19 cellular contexts compared by ENCODE assay signal in genomic region chr1:161082483-161082882, GRCh38. TPM values are rescaled to one million over a fixed set of nuclear protein-coding genes. Genes with fewer than 3 reads are reported as not detected.
DNase-seq lines count a peak whose midpoint lies in the region; ATAC-seq, FAIRE-seq and TF ChIP-seq lines count a peak whose summit lies in the region.
"Had no signal": no experiment of that assay in that cellular context is flagged by ENCODE, and none has a peak within 500 bp of the region (broad histone marks: within the 10 kb centered on the region; RNA-seq: fewer than 3 reads in every experiment).

No MANE protein-coding gene starts in this region.

- peak overlapping the region; percentile 92 for H2BK12ac ChIP-seq in trophoblast cell (ENCODE audit: low read length)

- no peaks in the 10 kb centered on the region for H3K4me1 Mint-ChIP-seq in stimulated activated memory B cell treated with anti-CD40 and anti-IgM and Interleukin-4, amounts not matched to agents 10 μg/mL and 1 μg/mL and 100 μg/mL, for 72 hours
- H3K4me1 Mint-ChIP-seq: activated CD4-positive, alpha-beta T cell treated with anti-CD3 and anti-CD28 coated beads, Interleukin-2, amount 10 ng/mL, durations not matched to agents 7 days and 5 days had no signal

- no peak overlapping the region for H3K23ac ChIP-seq in trophoblast cell (ENCODE audit: low read length)

- H3K27me3 Mint-ChIP-seq in stimulated activated memory B cell treated with anti-CD40 and anti-IgM and Interleukin-4, amounts not matched to agents 10 μg/mL and 1 μg/mL and 100 μg/mL, for 72 hours, result peaks cover 10% of the 10 kb centered on the region
- H3K27me3 Mint-ChIP-seq: activated CD4-positive, alpha-beta T cell treated with anti-CD3 and anti-CD28 coated beads, Interleukin-2, amount 10 ng/mL, durations not matched to agents 7 days and 5 days; stimulated activated naive CD8-positive, alpha-beta T cell treated with anti-CD3 and anti-CD28 coated beads, Interleukin-15, amount 100 ng/mL, for 72 hours had no signal

- WGBS in A549 (ENCODE audit: missing lambda C conversion rate), result 92% methylated on average over 2 of the region's 2 CpGs
- WGBS in esophagus squamous epithelium, 2 donors, result 39 to 53% methylated on average over 2 of the region's 2 CpGs
- no CpG with 5 or more reads among the region's 2 CpGs for WGBS in trophoblast cell (ENCODE audit: extremely low coverage, insufficient coverage, insufficient read length)

- H3K4me3 Mint-ChIP-seq in stimulated activated memory B cell treated with anti-CD40 and anti-IgM and Interleukin-4, amounts not matched to agents 10 μg/mL and 1 μg/mL and 100 μg/mL, for 72 hours, result no peak overlapping the region
- H3K4me3 Mint-ChIP-seq: activated CD4-positive, alpha-beta T cell treated with anti-CD3 and anti-CD28 coated beads, Interleukin-2, amount 10 ng/mL, durations not matched to agents 7 days and 5 days; naive thymus-derived CD8-positive, alpha-beta T cell; stimulated activated naive CD8-positive, alpha-beta T cell treated with anti-CD3 and anti-CD28 coated beads, Interleukin-15, amount 100 ng/mL, for 72 hours had no signal

- H4K91ac ChIP-seq in trophoblast cell (ENCODE audit: low read depth, low read length), result peak overlapping the region; percentile 97

- TF ChIP-seq CTCF in A549 (IDR thresholded peaks at IDR 0.05), result no peak
- no peak for TF ChIP-seq CTCF in RWPE1 (conservative IDR thresholded peaks at IDR 0.05; ENCODE audit: low read depth)
- no peak for TF ChIP-seq CTCF in esophagus squamous epithelium (IDR thresholded peaks at IDR 0.05)
- no peak for TF ChIP-seq CTCF in GM10266 (IDR thresholded peaks at IDR 0.05; ENCODE audit: control insufficient read depth, insufficient read depth, low read depth, missing control alignments)

- peak overlapping the region; percentile 67 for H2BK120ac ChIP-seq in trophoblast cell (ENCODE audit: insufficient read depth, low read length, poor library complexity)

- H3K9me3 ChIP-seq in A549, result no peaks in the 10 kb centered on the region
- H3K9me3 ChIP-seq in esophagus squamous epithelium, result no peaks in the 10 kb centered on the region
- H3K9me3 ChIP-seq in trophoblast cell (ENCODE audit: insufficient read depth, low read depth, low read length), result peaks cover under 1% of the 10 kb centered on the region
- H3K9me3 ChIP-seq: BE2C, gastrocnemius medialis had no signal

- H4K12ac ChIP-seq in trophoblast cell (ENCODE audit: low read depth, low read length), result peak overlapping the region; percentile 37

- peaks cover 24% of the 10 kb centered on the region for H3K79me2 ChIP-seq in trophoblast cell (ENCODE audit: control insufficient read depth, insufficient read depth, low read length, poor library complexity)

- FAIRE-seq in A549 (lab: Jason Lieb, UNC), result no peak

- CTCF ChIA-PET in A549 (lab: Yijun Ruan, JAX), result interaction anchor here (1.2 to 12.7 kb wide), 5 partner anchors 9 to 23 kb away, joined by 4 to 167 read pairs (median 6); partner anchors contain the start of gene KLHDC9
- CTCF ChIA-PET in RWPE1 (lab: Yijun Ruan, JAX), result interaction anchor here (1.5 to 1.8 kb wide), 2 partner anchors 11 to 15 kb away, joined by 3 to 4 read pairs; no protein-coding TSS in a partner anchor

- peak overlapping the region; percentile 77 for H2AK5ac ChIP-seq in trophoblast cell (ENCODE audit: low read length)

- ATAC-seq in A549 (no peak), GM21423 (IDR thresholded peaks at IDR 0.05; ENCODE audit: unreplicated experiment) (no peak), GM19023 (IDR thresholded peaks at IDR 0.05; ENCODE audit: unreplicated experiment) (no peak)
- ATAC-seq in stimulated activated memory B cell treated with anti-CD40 and anti-IgM and Interleukin-4, amounts not matched to agents 10 μg/mL and 1 μg/mL and 100 μg/mL, for 72 hours, result no peak
- ATAC-seq: naive thymus-derived CD8-positive, alpha-beta T cell; stimulated activated naive CD8-positive, alpha-beta T cell treated with anti-CD3 and anti-CD28 coated beads, Interleukin-15, amount 100 ng/mL, for 72 hours had no signal

- H2AFZ ChIP-seq in trophoblast cell (ENCODE audit: insufficient read depth, low read length, poor library complexity), result no peak overlapping the region

- intact Hi-C loops in esophagus squamous epithelium (cut with DNase I), result no loop called here

- H3K9ac ChIP-seq in trophoblast cell (ENCODE audit: low read length), result no peak overlapping the region

- peak overlapping the region; percentile 89 for H3K18ac ChIP-seq in trophoblast cell (ENCODE audit: low read length)

- H3K14ac ChIP-seq in trophoblast cell (ENCODE audit: low read length), result peak overlapping the region; percentile 59

- no peak for TF ChIP-seq EP300 in A549 (IDR thresholded peaks at IDR 0.05)

- peak overlapping the region; percentile 28 for H4K8ac ChIP-seq in trophoblast cell (ENCODE audit: low read depth, low read length)

- H3K79me1 ChIP-seq in trophoblast cell (ENCODE audit: low read length), result peaks cover 78% of the 10 kb centered on the region

- H3K27ac Mint-ChIP-seq in stimulated activated memory B cell treated with anti-CD40 and anti-IgM and Interleukin-4, amounts not matched to agents 10 μg/mL and 1 μg/mL and 100 μg/mL, for 72 hours, result no peak overlapping the region
- H3K27ac Mint-ChIP-seq: activated CD4-positive, alpha-beta T cell treated with anti-CD3 and anti-CD28 coated beads, Interleukin-2, amount 10 ng/mL, durations not matched to agents 7 days and 5 days; stimulated activated naive CD8-positive, alpha-beta T cell treated with anti-CD3 and anti-CD28 coated beads, Interleukin-15, amount 100 ng/mL, for 72 hours had no signal

- peak overlapping the region; percentile 18 for H3K4ac ChIP-seq in trophoblast cell (ENCODE audit: low read depth, low read length)

- H3K4me2 ChIP-seq in A549 (peak overlapping the region; percentile 69), trophoblast cell (ENCODE audit: low read length) (peak overlapping the region; percentile 31)

- H3K36me3 Mint-ChIP-seq in stimulated activated memory B cell treated with anti-CD40 and anti-IgM and Interleukin-4, amounts not matched to agents 10 μg/mL and 1 μg/mL and 100 μg/mL, for 72 hours, result no peaks in the 10 kb centered on the region
- H3K36me3 Mint-ChIP-seq: naive thymus-derived CD8-positive, alpha-beta T cell had no signal

- H3K36me3 ChIP-seq in esophagus squamous epithelium (peaks cover 0 to 26% (median under 1%) of the 10 kb centered on the region in 3 donors), trophoblast cell (ENCODE audit: control insufficient read depth in 1 of 2, insufficient read depth in 2 of 2, low read length in 2 of 2) (peaks cover 1% of the 10 kb centered on the region in 2 experiments)
- H3K36me3 ChIP-seq: BE2C, gastrocnemius medialis had no signal

- H3K4me1 ChIP-seq in A549 (peaks cover 55% of the 10 kb centered on the region), esophagus squamous epithelium (peaks cover 33 to 90% (median 34%) of the 10 kb centered on the region in 3 donors), trophoblast cell (ENCODE audit: control insufficient read depth in 1 of 2, insufficient read depth in 2 of 2, low read length in 2 of 2) (peaks cover 68 to 78% of the 10 kb centered on the region in 2 experiments)
- H3K4me1 ChIP-seq: gastrocnemius medialis had no signal

- no peak for TF ChIP-seq RAD21 in A549 (conservative IDR thresholded peaks at IDR 0.05 in 1 of 2, IDR thresholded peaks at IDR 0.05 in 1 of 2)

- TF ChIP-seq POLR2A in A549 (IDR thresholded peaks at IDR 0.05; ENCODE audit: low read length), result no peak
- TF ChIP-seq POLR2A in esophagus squamous epithelium (IDR thresholded peaks at IDR 0.05), result no peak

- H3K27ac ChIP-seq in A549, result peak overlapping the region; percentile 88
- H3K27ac ChIP-seq in RWPE1, result peak overlapping the region; percentile 80
- H3K27ac ChIP-seq in esophagus squamous epithelium, result peak overlapping the region; percentile 89 to 97 (median 94)
- H3K27ac ChIP-seq in trophoblast cell (ENCODE audit: low read depth, low read length), result peak overlapping the region; percentile 99
- H3K27ac ChIP-seq: gastrocnemius medialis had no signal

- DNase-seq in A549 (ENCODE audit: low read depth in 1 of 2, low spot score in 1 of 2) (no peak), RWPE1 (ENCODE audit: low spot score) (no peak), esophagus squamous epithelium (lab: John Stamatoyannopoulos, UW) (no peak), trophoblast cell (peak; percentile 95 to 96), GM10266 (ENCODE audit: extremely low spot score) (no peak)
- DNase-seq: 8988T; activated CD4-positive, alpha-beta T cell treated with anti-CD3 and anti-CD28 coated beads, Interleukin-2, amount 10 ng/mL, durations not matched to agents 7 days and 5 days; activated CD8-positive, alpha-beta memory T cell treated with anti-CD3 and anti-CD28 coated beads, Interleukin-2, amount 50 U/mL, for 4 hours; BE2C; gastrocnemius medialis; MM.1S; naive thymus-derived CD8-positive, alpha-beta T cell; NCI-H1436; SIG-M5; stimulated activated naive CD8-positive, alpha-beta T cell treated with anti-CD3 and anti-CD28 coated beads, Interleukin-15, amount 100 ng/mL, for 72 hours had no signal

- POLR2A ChIA-PET in A549 (lab: Yijun Ruan, JAX) (interaction anchor here (1.6 kb wide), 1 partner anchor 38 kb away, joined by 3 read pairs; no protein-coding TSS in a partner anchor), RWPE1 (lab: Yijun Ruan, JAX; ENCODE audit: low non-redundant PET) (no interaction called here)

- H3K4me3 ChIP-seq in A549 (no peak overlapping the region), esophagus squamous epithelium (peak overlapping the region in 3 of 4 donors; percentile 22 to 64 (median 28)), trophoblast cell (ENCODE audit: low read depth, low read length) (no peak overlapping the region)
- H3K4me3 ChIP-seq: gastrocnemius medialis had no signal

- H3K9me3 Mint-ChIP-seq in stimulated activated memory B cell treated with anti-CD40 and anti-IgM and Interleukin-4, amounts not matched to agents 10 μg/mL and 1 μg/mL and 100 μg/mL, for 72 hours, result no peaks in the 10 kb centered on the region
- H3K9me3 Mint-ChIP-seq: activated CD4-positive, alpha-beta T cell treated with anti-CD3 and anti-CD28 coated beads, Interleukin-2, amount 10 ng/mL, durations not matched to agents 7 days and 5 days; naive thymus-derived CD8-positive, alpha-beta T cell; stimulated activated naive CD8-positive, alpha-beta T cell treated with anti-CD3 and anti-CD28 coated beads, Interleukin-15, amount 100 ng/mL, for 72 hours had no signal

- H2BK5ac ChIP-seq in trophoblast cell (ENCODE audit: low read depth, low read length, poor library complexity), result peak overlapping the region; percentile 96

- H3K27me3 ChIP-seq in esophagus squamous epithelium, result peaks cover 0 to 7% (median 0%) of the 10 kb centered on the region in 4 donors
- no peaks in the 10 kb centered on the region for H3K27me3 ChIP-seq in trophoblast cell (ENCODE audit: insufficient read depth, low read length)
- H3K27me3 ChIP-seq: BE2C, gastrocnemius medialis had no signal

RNA-seq across cellular contexts. Expression of gene NECTIN4, which starts 6.9 kb away (rescaled TPM):
- polyA plus RNA-seq in A549 (2011; rRNA removed) (3.1 and 4.3 TPM in 2 replicates), A549 (2017; fragmentation: RNase III; extraction: RNeasy Plus Mini Kit Qiagen cat#74134 plus additional on column Dnase treatment) (1.3 to 1.8 TPM (median 1.5 TPM) in 3 replicates)
- polyA plus RNA-seq in A549 (2012; cell fraction: cytosol; rRNA removed), result 2.1 and 2.5 TPM in 2 replicates
- polyA plus RNA-seq in A549 (2012; cell fraction: nucleus; rRNA removed), result 2.1 and 3.4 TPM in 2 replicates
- polyA minus RNA-seq in A549 (2011; rRNA and poly(A)+ RNA removed), result 9.2 and 10.7 TPM in 2 replicates
- 100 to 1,000 TPM in 2 of 4 donors, 10 to 100 TPM in 2; 52.7 to 161 (median 96.2) TPM for total RNA-seq in esophagus squamous epithelium
- 35.8 and 38.6 TPM in 2 replicates for polyA plus RNA-seq in trophoblast cell (2013)
- total RNA-seq: gastrocnemius medialis; naive thymus-derived CD8-positive, alpha-beta T cell had no signal
- polyA plus RNA-seq: naive thymus-derived CD8-positive, alpha-beta T cell had no signal

RNA-seq across cellular contexts. Expression of gene ARHGAP30, which starts 12.8 kb away (rescaled TPM):
- 0.06 and 0.08 TPM in 2 replicates for polyA plus RNA-seq in A549 (2011; rRNA removed)
- 0.04 and 0.06 TPM in 2 replicates for polyA plus RNA-seq in A549 (2012; cell fraction: cytosol; rRNA removed)
- polyA plus RNA-seq in A549 (2012; cell fraction: nucleus; rRNA removed), result 0.37 and 0.89 TPM in 2 replicates
- polyA plus RNA-seq in A549 (2017; fragmentation: RNase III; extraction: RNeasy Plus Mini Kit Qiagen cat#74134 plus additional on column Dnase treatment), result 0.09 to 0.13 TPM (median 0.13 TPM) in 3 replicates
- polyA minus RNA-seq in A549 (2011; rRNA and poly(A)+ RNA removed), result 0.05 TPM in 1 of 2 replicates, not detected in the other
- total RNA-seq in esophagus squamous epithelium, result 10 to 100 TPM in 2 of 4 donors, 1 to 10 TPM in 2; 2.9 to 13.5 (median 7.4) TPM
- polyA plus RNA-seq in trophoblast cell (2013), result 0.82 and 0.97 TPM in 2 replicates

RNA-seq across cellular contexts. Expression of gene KLHDC9, which starts 15.7 kb away (rescaled TPM):
- polyA plus RNA-seq in A549 (2011; rRNA removed) (3.6 and 4.6 TPM in 2 replicates), A549 (2017; fragmentation: RNase III; extraction: RNeasy Plus Mini Kit Qiagen cat#74134 plus additional on column Dnase treatment) (0.93 to 2.0 TPM (median 1.2 TPM) in 3 replicates)
- polyA plus RNA-seq in A549 (2012; cell fraction: cytosol; rRNA removed), result 1.9 and 2.3 TPM in 2 replicates
- 2.8 and 3.9 TPM in 2 replicates for polyA plus RNA-seq in A549 (2012; cell fraction: nucleus; rRNA removed)
- 0.70 and 2.2 TPM in 2 replicates for polyA minus RNA-seq in A549 (2011; rRNA and poly(A)+ RNA removed)
- 1 to 10 TPM in 3 of 4 donors, under 1 TPM in 1; 0.31 to 2.7 (median 1.7) TPM for total RNA-seq in esophagus squamous epithelium
- polyA plus RNA-seq in trophoblast cell (2013), result 4.0 and 4.5 TPM in 2 replicates
- total RNA-seq: Daoy had no signal

RNA-seq across cellular contexts. Expression of gene PFDN2, which starts 35.4 kb away (rescaled TPM):
- polyA plus RNA-seq in A549 (2011; rRNA removed) (106 and 187 TPM in 2 replicates), A549 (2017; fragmentation: RNase III; extraction: RNeasy Plus Mini Kit Qiagen cat#74134 plus additional on column Dnase treatment) (179 to 203 TPM (median 187 TPM) in 3 replicates)
- 142 and 276 TPM in 2 replicates for polyA plus RNA-seq in A549 (2012; cell fraction: cytosol; rRNA removed)
- 43.9 and 64.9 TPM in 2 replicates for polyA plus RNA-seq in A549 (2012; cell fraction: nucleus; rRNA removed)
- polyA minus RNA-seq in A549 (2011; rRNA and poly(A)+ RNA removed), result 14.6 and 21.9 TPM in 2 replicates
- total RNA-seq in esophagus squamous epithelium, result 10 to 100 TPM; 27.0 to 59.2 (median 45.3) TPM
- polyA plus RNA-seq in trophoblast cell (2013), result 263 and 270 TPM in 2 replicates

RNA-seq across cellular contexts. Expression of gene NIT1, which starts 35.4 kb away (rescaled TPM):
- polyA plus RNA-seq in A549 (2011; rRNA removed), result 29.9 and 38.6 TPM in 2 replicates
- 34.9 and 45.5 TPM in 2 replicates for polyA plus RNA-seq in A549 (2012; cell fraction: cytosol; rRNA removed)
- polyA plus RNA-seq in A549 (2012; cell fraction: nucleus; rRNA removed), result 63.1 and 65.0 TPM in 2 replicates
- 44.5 to 49.4 TPM (median 45.8 TPM) in 3 replicates for polyA plus RNA-seq in A549 (2017; fragmentation: RNase III; extraction: RNeasy Plus Mini Kit Qiagen cat#74134 plus additional on column Dnase treatment)
- polyA minus RNA-seq in A549 (2011; rRNA and poly(A)+ RNA removed), result 59.8 and 69.6 TPM in 2 replicates
- total RNA-seq in esophagus squamous epithelium, result 10 to 100 TPM; 16.9 to 28.6 (median 22.1) TPM
- polyA plus RNA-seq in trophoblast cell (2013), result 40.6 and 42.0 TPM in 2 replicates

Comparison
In these comparisons a context has a peak if more than half of its experiments do, and no peak if none do; other contexts are left out.
1. DNase-seq: peak in trophoblast cell (2 of 2); none in A549 (0 of 2), RWPE1 (single experiment), esophagus squamous epithelium (single experiment) and GM10266 (single experiment).
2. H3K4me3 ChIP-seq: peak in esophagus squamous epithelium (3 of 4); none in A549 (single experiment) and trophoblast cell (single experiment).
3. Peak in every context shown above with its lines, with median percentiles within 50 percentile points of each other: H3K27ac ChIP-seq.